1 cellular context compared by ENCODE assay signal in genomic region chr10:96491303-96491702, GRCh38.
TF ChIP-seq lines count a peak whose summit lies in the region.

No MANE protein-coding gene starts in this region.

TF ChIP-seq in HEK293, 187 proteins besides CTCF, POLR2A, EP300 and RAD21 (continued from another document):
- TF ChIP-seq PRDM2 (tag by site-specific recombination; IDR thresholded peaks at IDR 0.05; ENCODE audit: borderline replicate concordance): no peak
